Comparison of ENCODE assay signal across 13 cellular contexts in genomic region chr18:48728204-48728833, GRCh38.
A peak's percentile ranks its signal among the peaks of the same experiment; 100 is the strongest.
DNase-seq lines count a peak whose midpoint lies in the region; ATAC-seq and TF ChIP-seq lines count a peak whose summit lies in the region.
"Had no signal": no experiment of that assay in that cellular context is flagged by ENCODE, and none has a peak within 500 bp of the region (broad histone marks: within the 10 kb centered on the region; RNA-seq: fewer than 3 reads in every experiment).

No MANE protein-coding gene starts in this region.

- H3K4me3 Mint-ChIP-seq in H9 = no peak overlapping the region
- no peak overlapping the region for H3K4me3 Mint-ChIP-seq in activated T-cell treated with anti-CD3 and anti-CD28 coated beads, Interleukin-2, amount 50 U/mL, for 4 hours
- H3K4me3 Mint-ChIP-seq: activated naive CD8-positive, alpha-beta T cell; stimulated activated memory B cell treated with anti-CD40 and anti-IgM and Interleukin-4, amounts not matched to agents 10 μg/mL and 1 μg/mL and 100 μg/mL, for 72 hours had no signal

- WGBS in H9 (ENCODE audit: extremely low coverage, insufficient read length, low lambda C conversion rate) = no CpG with 5 or more reads among the region's 6 CpGs

- no peak overlapping the region for H3K23ac ChIP-seq in H9 (ENCODE audit: insufficient read length, low read depth, low read length)

- no peak overlapping the region for H3K56ac ChIP-seq in H9 (ENCODE audit: insufficient read length, low read depth, low read length)

- H3K23me2 ChIP-seq in H9 (ENCODE audit: insufficient read length, low read depth, low read length, poor library complexity, severe bottlenecking) = no peaks in the 10 kb centered on the region

- no peaks in the 10 kb centered on the region for H3K27me3 ChIP-seq in H9 (ENCODE audit: insufficient read depth, low read length)

- H4K20me1 ChIP-seq in H9 (ENCODE audit: control insufficient read depth, insufficient read depth, insufficient read length) = no peaks in the 10 kb centered on the region

- H3K79me1 ChIP-seq in H9 (ENCODE audit: insufficient read depth, low read depth, low read length, poor library complexity, severe bottlenecking) = no peaks in the 10 kb centered on the region

- H3K27ac Mint-ChIP-seq in H9 = no peak overlapping the region
- H3K27ac Mint-ChIP-seq: activated naive CD8-positive, alpha-beta T cell; stimulated activated memory B cell treated with anti-CD40 and anti-IgM and Interleukin-4, amounts not matched to agents 10 μg/mL and 1 μg/mL and 100 μg/mL, for 72 hours had no signal

- no peak for TF ChIP-seq CTCF in fibroblast of mammary gland (conservative IDR thresholded peaks at IDR 0.05; ENCODE audit: control insufficient read depth, insufficient read depth, low read depth, low read length)
- no peak for TF ChIP-seq CTCF in H9 (conservative IDR thresholded peaks at IDR 0.05)

- H3K4ac ChIP-seq in H9 (ENCODE audit: low read depth, low read length) = no peak overlapping the region

- H2AFZ ChIP-seq in H9 (ENCODE audit: low read length) = no peak overlapping the region

- no peak overlapping the region for H3K18ac ChIP-seq in H9 (ENCODE audit: insufficient read length, low read depth, low read length)

- no peak overlapping the region for H3K14ac ChIP-seq in H9 (ENCODE audit: insufficient read depth, low read length)

- no peak overlapping the region for H4K91ac ChIP-seq in H9 (ENCODE audit: insufficient read length, low read depth, low read length)

- H2BK20ac ChIP-seq in H9 (ENCODE audit: low read depth, low read length, poor library complexity, severe bottlenecking) = no peak overlapping the region

- no peak overlapping the region for H3K4me2 ChIP-seq in H9 (ENCODE audit: insufficient read depth, insufficient read length, low read length)

- H3K9me3 Mint-ChIP-seq in H9 = no peaks in the 10 kb centered on the region
- no peaks in the 10 kb centered on the region for H3K9me3 Mint-ChIP-seq in activated T-cell treated with anti-CD3 and anti-CD28 coated beads, Interleukin-2, amount 50 U/mL, for 4 hours
- H3K9me3 Mint-ChIP-seq: stimulated activated memory B cell treated with anti-CD40 and anti-IgM and Interleukin-4, amounts not matched to agents 10 μg/mL and 1 μg/mL and 100 μg/mL, for 72 hours had no signal

- no peak overlapping the region for H3K9ac ChIP-seq in H9 (ENCODE audit: extremely low read depth, insufficient read length, low read length)

- no peaks in the 10 kb centered on the region for H3K9me3 ChIP-seq in H9 (ENCODE audit: control insufficient read depth, low read depth, low read length)

- H2AK5ac ChIP-seq in H9 (ENCODE audit: insufficient read length, low read length) = no peak overlapping the region

- no peak overlapping the region for H4K5ac ChIP-seq in H9 (ENCODE audit: insufficient read length, low read depth, low read length)

- no peaks in the 10 kb centered on the region for H3K27me3 Mint-ChIP-seq in H9 (ENCODE audit: low read depth)
- H3K27me3 Mint-ChIP-seq in activated T-cell treated with anti-CD3 and anti-CD28 coated beads, Interleukin-2, amount 50 U/mL, for 4 hours (ENCODE audit: low read depth) = no peaks in the 10 kb centered on the region
- H3K27me3 Mint-ChIP-seq: activated naive CD8-positive, alpha-beta T cell; stimulated activated memory B cell treated with anti-CD40 and anti-IgM and Interleukin-4, amounts not matched to agents 10 μg/mL and 1 μg/mL and 100 μg/mL, for 72 hours had no signal

- no peak overlapping the region for H4K8ac ChIP-seq in H9 (replicated peaks; ENCODE audit: insufficient read length, low read depth, low read length)

- DNase-seq in GOT3 (lab: John Stamatoyannopoulos, UW) (peak; percentile 15), SK-MEL-5 (ENCODE audit: low read depth, low spot score) (peak; percentile 70), fibroblast of mammary gland (ENCODE audit: low read depth) (peak; percentile 100), sciatic nerve (ENCODE audit: low spot score) (no peak), H9 (no peak), D341Med (ENCODE audit: low spot score) (no peak)
- DNase-seq in activated T-cell treated with anti-CD3 and anti-CD28 coated beads, Interleukin-2, amount 50 U/mL, for 4 hours = no peak
- no peak for DNase-seq in stimulated activated CD4-positive, alpha-beta T cell treated with anti-CD3 and anti-CD28 coated beads, Interleukin-2, amount 100 ng/mL, for 24 hours
- DNase-seq: activated CD4-positive, CD25-positive, alpha-beta regulatory T cell; hippocampal formation; NCI-H774 had no signal

- no peaks in the 10 kb centered on the region; a peak in 1 of 7 replicates for H3K36me3 Mint-ChIP-seq in H9 (ENCODE audit: insufficient read depth in 1 of 3, low read depth in 3 of 3)
- H3K36me3 Mint-ChIP-seq in activated T-cell treated with anti-CD3 and anti-CD28 coated beads, Interleukin-2, amount 50 U/mL, for 4 hours (ENCODE audit: insufficient read depth) = no peaks in the 10 kb centered on the region

- H3T11ph ChIP-seq in H9 (ENCODE audit: low read length) = no peak overlapping the region

- peak; percentile 34 for ATAC-seq in sciatic nerve
- no peak for ATAC-seq in activated T-cell treated with anti-CD3 and anti-CD28 coated beads, Interleukin-2, amount 50 U/mL, for 4 hours
- ATAC-seq: stimulated activated memory B cell treated with anti-CD40 and anti-IgM and Interleukin-4, amounts not matched to agents 10 μg/mL and 1 μg/mL and 100 μg/mL, for 72 hours had no signal

- H3K4me3 ChIP-seq in fibroblast of mammary gland (ENCODE audit: control insufficient read depth, low read depth, low read length) = no peak overlapping the region

- no peaks in the 10 kb centered on the region for H3K4me1 ChIP-seq in H9 (ENCODE audit: insufficient read depth, low read length)

- peaks cover 10 to 13% of the 10 kb centered on the region in 2 experiments for H3K4me1 Mint-ChIP-seq in H9
- no peaks in the 10 kb centered on the region for H3K4me1 Mint-ChIP-seq in activated T-cell treated with anti-CD3 and anti-CD28 coated beads, Interleukin-2, amount 50 U/mL, for 4 hours (ENCODE audit: low read depth)

- no peak overlapping the region for H3K27ac ChIP-seq in H9 (ENCODE audit: insufficient read length, low read depth, low read length)

- intact Hi-C loops in sciatic nerve (cut with DNase I) = no loop called here

- no peak overlapping the region for H2BK120ac ChIP-seq in H9 (ENCODE audit: low read depth, low read length, poor library complexity, severe bottlenecking)

- in situ Hi-C loops in SK-MEL-5 (cut with HindIII; ENCODE audit: low pct_unique_long_range_greater_than_20kb, low sequenced_read_pairs) = no loop called here

- no peak overlapping the region for H2BK5ac ChIP-seq in H9 (ENCODE audit: insufficient read length, low read length)

- H3K79me2 ChIP-seq in H9 (ENCODE audit: insufficient read depth, low read length) = no peaks in the 10 kb centered on the region

- no peak overlapping the region for H2BK12ac ChIP-seq in H9 (ENCODE audit: insufficient read length, low read depth, low read length)

- H2BK15ac ChIP-seq in H9 (ENCODE audit: low read depth, low read length) = no peak overlapping the region

Comparison
In these comparisons a context has a peak if more than half of its experiments do, and no peak if none do; other contexts are left out.
1. DNase-seq: peak in GOT3 (single experiment), SK-MEL-5 (single experiment) and fibroblast of mammary gland (single experiment); none in sciatic nerve (single experiment), H9 (single experiment), activated T-cell treated with anti-CD3 and anti-CD28 coated beads, Interleukin-2, amount 50 U/mL, for 4 hours (single experiment), stimulated activated CD4-positive, alpha-beta T cell treated with anti-CD3 and anti-CD28 coated beads, Interleukin-2, amount 100 ng/mL, for 24 hours (0 of 2) and D341Med (single experiment).